In the genomic region with DNA sequence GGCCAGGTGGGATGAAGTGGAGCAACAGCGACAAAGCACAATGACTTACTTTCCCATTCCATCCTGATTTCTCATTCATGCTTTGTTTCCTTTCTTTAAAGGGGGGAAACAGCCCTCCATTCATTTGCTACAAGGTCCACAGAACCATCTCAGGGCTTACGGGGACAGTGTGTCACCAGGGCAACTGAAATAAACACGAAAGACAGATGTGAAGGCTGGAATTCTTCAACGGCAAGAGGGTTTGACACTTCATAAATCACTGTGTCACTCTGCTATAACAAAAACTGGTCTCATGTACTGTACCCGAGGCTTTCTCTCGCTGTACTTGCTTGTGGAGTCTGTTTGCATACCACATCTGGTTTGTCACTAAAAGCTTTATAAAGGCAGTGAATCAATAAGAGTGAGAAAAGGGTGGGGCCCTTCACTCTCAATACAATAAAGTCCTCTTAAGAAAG, we compare ENCODE assay signal across 11 cellular contexts.
DNase-seq lines count a peak whose midpoint lies in the region; ATAC-seq lines count a peak whose summit lies in the region.
"Had no signal": no experiment of that assay in that cellular context is flagged by ENCODE, and none has a peak within 500 bp of the region (broad histone marks: within the 10 kb centered on the region; RNA-seq: fewer than 3 reads in every experiment).

No MANE protein-coding gene starts in this region.

- H3K27me3 Mint-ChIP-seq in T-helper 2 cell treated with Interferon-gamma antibody and Interleukin-4, amounts not matched to agents 5 μg/mL and 100 μg/mL, for 36 hours (ENCODE audit: low read depth), result no peaks in the 10 kb centered on the region
- H3K27me3 Mint-ChIP-seq in activated CD8-positive, alpha-beta T cell treated with anti-CD3 and anti-CD28 coated beads, Interleukin-2, amount 10 ng/mL, durations not matched to agents 7 days and 5 days (ENCODE audit: low read depth), result peaks cover 4% of the 10 kb centered on the region
- peaks cover 4% of the 10 kb centered on the region for H3K27me3 Mint-ChIP-seq in activated CD8-positive, alpha-beta memory T cell treated with anti-CD3 and anti-CD28 coated beads, Interleukin-2, amount 10 ng/mL, durations not matched to agents 7 days and 5 days

- ATAC-seq in HG02943 (IDR thresholded peaks at IDR 0.05; ENCODE audit: low read depth, unreplicated experiment) (peak; percentile 59), left colon (peak; percentile 81)
- no peak for ATAC-seq in activated CD8-positive, alpha-beta T cell treated with anti-CD3 and anti-CD28 coated beads, Interleukin-2, amount 10 ng/mL, durations not matched to agents 7 days and 5 days
- no peak for ATAC-seq in activated CD8-positive, alpha-beta memory T cell treated with anti-CD3 and anti-CD28 coated beads, Interleukin-2, amount 10 ng/mL, durations not matched to agents 7 days and 5 days

- no peak overlapping the region for H3K4me3 Mint-ChIP-seq in T-helper 2 cell treated with Interferon-gamma antibody and Interleukin-4, amounts not matched to agents 5 μg/mL and 100 μg/mL, for 36 hours
- H3K4me3 Mint-ChIP-seq in activated CD8-positive, alpha-beta T cell treated with anti-CD3 and anti-CD28 coated beads, Interleukin-2, amount 10 ng/mL, durations not matched to agents 7 days and 5 days, result no peak overlapping the region
- H3K4me3 Mint-ChIP-seq in activated CD8-positive, alpha-beta memory T cell treated with anti-CD3 and anti-CD28 coated beads, Interleukin-2, amount 10 ng/mL, durations not matched to agents 7 days and 5 days, result no peak overlapping the region

- CTCF ChIA-PET in activated CD8-positive, alpha-beta T cell treated with anti-CD3 and anti-CD28 coated beads, Interleukin-2, amount 10 ng/mL, durations not matched to agents 7 days and 5 days (lab: Charles Lee), result interaction anchor here (1.1 kb wide), 1 partner anchor 52 kb away, joined by 4 read pairs; no protein-coding TSS in a partner anchor
- CTCF ChIA-PET in activated CD8-positive, alpha-beta memory T cell treated with anti-CD3 and anti-CD28 coated beads, Interleukin-2, amount 10 ng/mL, durations not matched to agents 7 days and 5 days (lab: Charles Lee), result no interaction called here

- POLR2A ChIA-PET in activated CD8-positive, alpha-beta T cell treated with anti-CD3 and anti-CD28 coated beads, Interleukin-2, amount 10 ng/mL, durations not matched to agents 7 days and 5 days (lab: Charles Lee), result no interaction called here

- H3K9me3 Mint-ChIP-seq in T-helper 2 cell treated with Interferon-gamma antibody and Interleukin-4, amounts not matched to agents 5 μg/mL and 100 μg/mL, for 36 hours, result no peaks in the 10 kb centered on the region
- H3K9me3 Mint-ChIP-seq in activated CD8-positive, alpha-beta T cell treated with anti-CD3 and anti-CD28 coated beads, Interleukin-2, amount 10 ng/mL, durations not matched to agents 7 days and 5 days (ENCODE audit: insufficient read depth), result no peaks in the 10 kb centered on the region
- no peaks in the 10 kb centered on the region for H3K9me3 Mint-ChIP-seq in activated CD8-positive, alpha-beta memory T cell treated with anti-CD3 and anti-CD28 coated beads, Interleukin-2, amount 10 ng/mL, durations not matched to agents 7 days and 5 days (ENCODE audit: low read depth)

- no peaks in the 10 kb centered on the region for H3K36me3 Mint-ChIP-seq in T-helper 2 cell treated with Interferon-gamma antibody and Interleukin-4, amounts not matched to agents 5 μg/mL and 100 μg/mL, for 36 hours (ENCODE audit: low read depth)
- no peaks in the 10 kb centered on the region for H3K36me3 Mint-ChIP-seq in activated CD8-positive, alpha-beta T cell treated with anti-CD3 and anti-CD28 coated beads, Interleukin-2, amount 10 ng/mL, durations not matched to agents 7 days and 5 days (ENCODE audit: low read depth)
- H3K36me3 Mint-ChIP-seq in activated CD8-positive, alpha-beta memory T cell treated with anti-CD3 and anti-CD28 coated beads, Interleukin-2, amount 10 ng/mL, durations not matched to agents 7 days and 5 days, result no peaks in the 10 kb centered on the region

- intact Hi-C loops in left colon (cut with DNase I, micrococcal nuclease), result no loop called here

- H3K27ac Mint-ChIP-seq in T-helper 2 cell treated with Interferon-gamma antibody and Interleukin-4, amounts not matched to agents 5 μg/mL and 100 μg/mL, for 36 hours, result no peak overlapping the region
- H3K27ac Mint-ChIP-seq in activated CD8-positive, alpha-beta T cell treated with anti-CD3 and anti-CD28 coated beads, Interleukin-2, amount 10 ng/mL, durations not matched to agents 7 days and 5 days, result no peak overlapping the region
- no peak overlapping the region for H3K27ac Mint-ChIP-seq in activated CD8-positive, alpha-beta memory T cell treated with anti-CD3 and anti-CD28 coated beads, Interleukin-2, amount 10 ng/mL, durations not matched to agents 7 days and 5 days

- DNase-seq in ELR (ENCODE audit: low read depth) (peak; percentile 43), amniotic epithelial cell (ENCODE audit: low read depth) (peak; percentile 39), left colon (no peak), inferior parietal cortex (ENCODE audit: extremely low spot score) (no peak)
- no peak for DNase-seq in T-helper 2 cell treated with Interferon-gamma antibody and Interleukin-4, amounts not matched to agents 5 μg/mL and 100 μg/mL, for 36 hours (ENCODE audit: low spot score)
- DNase-seq in activated CD8-positive, alpha-beta T cell treated with anti-CD3 and anti-CD28 coated beads, Interleukin-2, amount 10 ng/mL, durations not matched to agents 7 days and 5 days, result no peak
- DNase-seq in activated CD8-positive, alpha-beta memory T cell treated with anti-CD3 and anti-CD28 coated beads, Interleukin-2, amount 10 ng/mL, durations not matched to agents 7 days and 5 days, result no peak
- DNase-seq: activated CD4-positive, alpha-beta T cell treated with anti-CD3 and anti-CD28 coated beads for 4 hours; DMS79; tibial artery had no signal

- no peaks in the 10 kb centered on the region for H3K4me1 Mint-ChIP-seq in T-helper 2 cell treated with Interferon-gamma antibody and Interleukin-4, amounts not matched to agents 5 μg/mL and 100 μg/mL, for 36 hours (ENCODE audit: low read depth)
- H3K4me1 Mint-ChIP-seq in activated CD8-positive, alpha-beta T cell treated with anti-CD3 and anti-CD28 coated beads, Interleukin-2, amount 10 ng/mL, durations not matched to agents 7 days and 5 days (ENCODE audit: low read depth), result no peaks in the 10 kb centered on the region
- H3K4me1 Mint-ChIP-seq in activated CD8-positive, alpha-beta memory T cell treated with anti-CD3 and anti-CD28 coated beads, Interleukin-2, amount 10 ng/mL, durations not matched to agents 7 days and 5 days, result no peaks in the 10 kb centered on the region

Comparison
In these comparisons a context has a peak if more than half of its experiments do, and no peak if none do; other contexts are left out.
1. DNase-seq: peak in ELR (single experiment) and amniotic epithelial cell (single experiment); none in left colon (0 of 2), T-helper 2 cell treated with Interferon-gamma antibody and Interleukin-4, amounts not matched to agents 5 μg/mL and 100 μg/mL, for 36 hours (single experiment), inferior parietal cortex (single experiment), activated CD8-positive, alpha-beta T cell treated with anti-CD3 and anti-CD28 coated beads, Interleukin-2, amount 10 ng/mL, durations not matched to agents 7 days and 5 days (single experiment) and activated CD8-positive, alpha-beta memory T cell treated with anti-CD3 and anti-CD28 coated beads, Interleukin-2, amount 10 ng/mL, durations not matched to agents 7 days and 5 days (single experiment).
2. ATAC-seq: peak in HG02943 (single experiment) and left colon (single experiment); none in activated CD8-positive, alpha-beta T cell treated with anti-CD3 and anti-CD28 coated beads, Interleukin-2, amount 10 ng/mL, durations not matched to agents 7 days and 5 days (single experiment) and activated CD8-positive, alpha-beta memory T cell treated with anti-CD3 and anti-CD28 coated beads, Interleukin-2, amount 10 ng/mL, durations not matched to agents 7 days and 5 days (single experiment).